In genomic region chr7:105204953-105205352, GRCh38 we compare ENCODE assay signal across 1 cellular context.
TF ChIP-seq lines count a peak whose summit lies in the region.

No MANE protein-coding gene starts in this region.

TF ChIP-seq in GM23338, 12 proteins besides CTCF, POLR2A, EP300 and RAD21 (continued from another document):
- no peak for TF ChIP-seq ZNF462 (CRISPR knock-in tag; IDR thresholded peaks at IDR 0.05)
- TF ChIP-seq STAT1 (IDR thresholded peaks at IDR 0.05; ENCODE audit: unreplicated experiment), result no peak
- no peak for TF ChIP-seq REST (IDR thresholded peaks at IDR 0.05; ENCODE audit: unreplicated experiment)
- no peak for TF ChIP-seq ZNF331 (CRISPR knock-in tag; IDR thresholded peaks at IDR 0.05; ENCODE audit: low read depth)
- TF ChIP-seq CREB1 (CRISPR knock-in tag; IDR thresholded peaks at IDR 0.05; ENCODE audit: low read depth), result no peak
- TF ChIP-seq ETS1 (IDR thresholded peaks at IDR 0.05), result no peak
- no peak for TF ChIP-seq EZH2 (IDR thresholded peaks at IDR 0.05; ENCODE audit: low read depth, unreplicated experiment)
TF ChIP-seq in GM23338: peak in this region for 0.
